ENCODE assay signal across 19 cellular contexts in genomic region chr12:109163150-109163549, GRCh38. TPM values are rescaled to one million over a fixed set of nuclear protein-coding genes. Genes with fewer than 3 reads are reported as not detected.
DNase-seq lines count a peak whose midpoint lies in the region; ATAC-seq and TF ChIP-seq lines count a peak whose summit lies in the region.
"Had no signal": no experiment of that assay in that cellular context is flagged by ENCODE, and none has a peak within 500 bp of the region (broad histone marks: within the 10 kb centered on the region; RNA-seq: fewer than 3 reads in every experiment).

No MANE protein-coding gene starts in this region.

- TF ChIP-seq CTCF in left ventricle myocardium inferior (IDR thresholded peaks at IDR 0.05; ENCODE audit: borderline replicate concordance) = no peak
- no peak for TF ChIP-seq CTCF in esophagus muscularis mucosa (IDR thresholded peaks at IDR 0.05)

- H3K27me3 ChIP-seq in left ventricle myocardium inferior (ENCODE audit: low read depth) (no peaks in the 10 kb centered on the region), esophagus muscularis mucosa (no peaks in the 10 kb centered on the region), subcutaneous abdominal adipose tissue (ENCODE audit: control insufficient read depth in 5 of 5, insufficient read depth in 4 of 5, low read length in 5 of 5) (no peaks in the 10 kb centered on the region), H7 (ENCODE audit: control insufficient read depth, insufficient read depth, low read length) (no peaks in the 10 kb centered on the region)

- H3K9me3 Mint-ChIP-seq in activated T-helper 17 cell treated with anti-CD3 and anti-CD28 coated beads, Interleukin-2, amount 50 U/mL, for 72 hours = no peaks in the 10 kb centered on the region
- H3K9me3 Mint-ChIP-seq: HFFc6 had no signal

- 72% methylated on average over 6 of the region's 6 CpGs for WGBS in esophagus muscularis mucosa

- no peak for TF ChIP-seq EP300 in esophagus muscularis mucosa (IDR thresholded peaks at IDR 0.05)

- no peaks in the 10 kb centered on the region for H3K4me1 Mint-ChIP-seq in activated T-helper 17 cell treated with anti-CD3 and anti-CD28 coated beads, Interleukin-2, amount 50 U/mL, for 72 hours
- H3K4me1 Mint-ChIP-seq: B cell had no signal

- H3K27me3 Mint-ChIP-seq in activated T-helper 17 cell treated with anti-CD3 and anti-CD28 coated beads, Interleukin-2, amount 50 U/mL, for 72 hours = no peaks in the 10 kb centered on the region
- H3K27me3 Mint-ChIP-seq: B cell had no signal

- H3K4me1 ChIP-seq in left ventricle myocardium inferior (peaks cover 60% of the 10 kb centered on the region), esophagus muscularis mucosa (peaks cover 62 to 97% (median 89%) of the 10 kb centered on the region in 4 donors), subcutaneous abdominal adipose tissue (ENCODE audit: control insufficient read depth in 5 of 5, insufficient read depth in 5 of 5, low read length in 5 of 5) (peaks cover 7 to 66% (median 46%) of the 10 kb centered on the region in 5 donors)

- H3K27ac Mint-ChIP-seq in activated T-helper 17 cell treated with anti-CD3 and anti-CD28 coated beads, Interleukin-2, amount 50 U/mL, for 72 hours = no peak overlapping the region
- H3K27ac Mint-ChIP-seq: B cell, HFFc6 had no signal

- TF ChIP-seq POLR2A in esophagus muscularis mucosa (IDR thresholded peaks at IDR 0.05; ENCODE audit: low read depth) = no peak

- peak overlapping the region in 1 of 5 donors; percentile 16 for H3K9ac ChIP-seq in subcutaneous abdominal adipose tissue (ENCODE audit: low read length in 5 of 5)

- intact Hi-C loops in left ventricle myocardium inferior (cut with micrococcal nuclease) = no loop called here
- intact Hi-C loops in left ventricle myocardium superior (cut with micrococcal nuclease) = no loop called here
- intact Hi-C loops in esophagus muscularis mucosa (cut with DNase I) = no loop called here
- intact Hi-C loops in posterior vena cava (cut with DNase I) = no loop called here

- H3K36me3 ChIP-seq in left ventricle myocardium inferior = peaks cover 30% of the 10 kb centered on the region
- peaks cover 13 to 31% (median 16%) of the 10 kb centered on the region in 4 donors for H3K36me3 ChIP-seq in esophagus muscularis mucosa
- peaks cover 2 to 58% (median 41%) of the 10 kb centered on the region in 5 donors for H3K36me3 ChIP-seq in subcutaneous abdominal adipose tissue (ENCODE audit: control insufficient read depth in 5 of 5, insufficient read depth in 5 of 5, low read length in 5 of 5)
- no peaks in the 10 kb centered on the region for H3K36me3 ChIP-seq in H7 (replicated peaks; ENCODE audit: control insufficient read depth, insufficient read depth, low read length)

- H3K36me3 Mint-ChIP-seq in activated T-helper 17 cell treated with anti-CD3 and anti-CD28 coated beads, Interleukin-2, amount 50 U/mL, for 72 hours (ENCODE audit: low read depth) = peaks cover 6% of the 10 kb centered on the region

- H3K9me3 ChIP-seq in left ventricle myocardium inferior (replicated peaks) (no peaks in the 10 kb centered on the region), esophagus muscularis mucosa (no peaks in the 10 kb centered on the region), subcutaneous abdominal adipose tissue (ENCODE audit: control insufficient read depth in 5 of 5, low read length in 5 of 5) (no peaks in the 10 kb centered on the region)

- H3K27ac ChIP-seq in left ventricle myocardium inferior (replicated peaks) (peak overlapping the region; percentile 70), esophagus muscularis mucosa (replicated peaks in 1 of 4) (peak overlapping the region; percentile 89 to 96 (median 92)), subcutaneous abdominal adipose tissue (ENCODE audit: low read depth, low read length) (peak overlapping the region; percentile 91)
- H3K27ac ChIP-seq: HL-60 had no signal

- H3K4me3 ChIP-seq in left ventricle myocardium inferior = no peak overlapping the region
- H3K4me3 ChIP-seq in esophagus muscularis mucosa = no peak overlapping the region
- no peak overlapping the region for H3K4me3 ChIP-seq in subcutaneous abdominal adipose tissue (ENCODE audit: low read depth in 1 of 5, low read length in 5 of 5)
- H3K4me3 ChIP-seq in H7 (ENCODE audit: insufficient read depth, low read depth, low read length) = no peak overlapping the region

- DNase-seq in left ventricle myocardium inferior (no peak), left ventricle myocardium superior (no peak), esophagus muscularis mucosa (ENCODE audit: extremely low spot score) (no peak), posterior vena cava (ENCODE audit: low spot score) (peak; percentile 28), H7 (no peak)
- DNase-seq: COR-L47, DMS 273 treated with DMSO at 0.1 percent for 48 hours, HFFc6, Kasumi-1, MM.1S, NCI-H1092 treated with DMSO at 0.1 percent for 48 hours, NCI-H2081 treated with DMSO at 0.1 percent for 48 hours, NCI-H446 treated with DMSO at 0.1 percent for 48 hours had no signal

- ATAC-seq in left ventricle myocardium superior = no peak
- ATAC-seq in activated T-helper 17 cell treated with anti-CD3 and anti-CD28 coated beads, Interleukin-2, amount 50 U/mL, for 72 hours (replicated peaks) = no peak
- no peak for ATAC-seq in HG02588 (IDR thresholded peaks at IDR 0.05; ENCODE audit: unreplicated experiment)
- ATAC-seq: Panc1 had no signal

- H3K4me3 Mint-ChIP-seq in activated T-helper 17 cell treated with anti-CD3 and anti-CD28 coated beads, Interleukin-2, amount 50 U/mL, for 72 hours = no peak overlapping the region
- H3K4me3 Mint-ChIP-seq: B cell, HFFc6 had no signal

RNA-seq across cellular contexts. Expression of gene ACACB, which starts 46.8 kb away (rescaled TPM):
- total RNA-seq in left ventricle myocardium inferior (123 TPM), left ventricle myocardium superior (177 TPM), esophagus muscularis mucosa (100 to 1,000 TPM in 2 of 4 donors, 10 to 100 TPM in 2; 59.6 to 134 (median 108) TPM), posterior vena cava (10 to 100 TPM; 29.4 to 49.7 TPM)
- 10 to 100 TPM in 1 of 2 donors, 1 to 10 TPM in 1; 7.4 to 17.3 TPM for total RNA-seq in activated T-helper 17 cell treated with anti-CD3 and anti-CD28 coated beads, Interleukin-2, amount 50 U/mL, for 72 hours
- 3.8 and 13.4 TPM in 2 replicates for total RNA-seq in H7 (2014; rRNA removed; shearing (Covaris generic))
